1 cellular context compared by ENCODE assay signal in genomic region chrX:42248226-42248625, GRCh38.
TF ChIP-seq lines count a peak whose summit lies in the region.

No MANE protein-coding gene starts in this region.

TF ChIP-seq in HepG2, 621 proteins besides CTCF, POLR2A, EP300 and RAD21 (continued from another document):
- TF ChIP-seq ETS1 (CRISPR knock-in tag; IDR thresholded peaks at IDR 0.05): no peak
- TF ChIP-seq ZNF564 (CRISPR knock-in tag; IDR thresholded peaks at IDR 0.05): no peak
